Comparison of ENCODE assay signal across 8 cellular contexts in genomic region chr10:6348091-6348862, GRCh38.
A peak's percentile ranks its signal among the peaks of the same experiment; 100 is the strongest.
DNase-seq lines count a peak whose midpoint lies in the region; ATAC-seq and TF ChIP-seq lines count a peak whose summit lies in the region.

No MANE protein-coding gene starts in this region.

- WGBS in prostate gland = 48% methylated on average over 16 of the region's 16 CpGs

- CTCF ChIA-PET in activated CD4-positive, alpha-beta T cell treated with anti-CD3 and anti-CD28 coated beads, Interleukin-2, amount 10 ng/mL, durations not matched to agents 7 days and 5 days (lab: Charles Lee) = interaction anchor here (0.6 to 1.9 kb wide), 14 partner anchors 10 to 500 kb away, joined by 3 to 10 read pairs (median 3); partner anchors contain the start of gene PFKFB3

- peak overlapping the region; percentile 91 to 95 (median 93) for H3K27ac Mint-ChIP-seq in CD14-positive monocyte
- H3K27ac Mint-ChIP-seq in activated CD4-positive, alpha-beta T cell treated with anti-CD3 and anti-CD28 coated beads, Interleukin-2, amount 10 ng/mL, durations not matched to agents 7 days and 5 days = peak overlapping the region; percentile 98
- H3K27ac Mint-ChIP-seq in effector memory CD8-positive, alpha-beta T cell = peak overlapping the region; percentile 95 to 96

- no peaks in the 10 kb centered on the region for H3K4me1 ChIP-seq in prostate gland (replicated peaks)

- H3K4me3 Mint-ChIP-seq in CD14-positive monocyte = peak overlapping the region; percentile 61 to 84
- H3K4me3 Mint-ChIP-seq in activated CD4-positive, alpha-beta T cell treated with anti-CD3 and anti-CD28 coated beads, Interleukin-2, amount 10 ng/mL, durations not matched to agents 7 days and 5 days = peak overlapping the region; percentile 66
- H3K4me3 Mint-ChIP-seq in effector memory CD8-positive, alpha-beta T cell = peak overlapping the region; percentile 76 to 80

- no peaks in the 10 kb centered on the region for H3K36me3 ChIP-seq in prostate gland

- no peaks in the 10 kb centered on the region for H3K9me3 ChIP-seq in prostate gland

- DNase-seq in CD14-positive monocyte (ENCODE audit: low spot score) (peak; percentile 91), KBM-7 (peak; percentile 98), prostate gland (ENCODE audit: low spot score) (peak; percentile 22), NCI-H2029 treated with DMSO at 0.1 percent for 48 hours (lab: John Stamatoyannopoulos, UW) (no peak), NCI-H1417 treated with DMSO at 0.1 percent for 48 hours (lab: John Stamatoyannopoulos, UW) (no peak)
- peak; percentile 92 for DNase-seq in activated CD4-positive, alpha-beta T cell treated with anti-CD3 and anti-CD28 coated beads, Interleukin-2, amount 10 ng/mL, durations not matched to agents 7 days and 5 days
- DNase-seq in effector memory CD8-positive, alpha-beta T cell = peak; percentile 65 to 73 (median 72)

- peaks cover 7 to 9% of the 10 kb centered on the region in 2 donors for H3K36me3 Mint-ChIP-seq in CD14-positive monocyte
- H3K36me3 Mint-ChIP-seq in activated CD4-positive, alpha-beta T cell treated with anti-CD3 and anti-CD28 coated beads, Interleukin-2, amount 10 ng/mL, durations not matched to agents 7 days and 5 days (ENCODE audit: low read depth) = peaks cover 37% of the 10 kb centered on the region
- peaks cover 15% of the 10 kb centered on the region for H3K36me3 Mint-ChIP-seq in effector memory CD8-positive, alpha-beta T cell (ENCODE audit: insufficient read depth)

- peaks cover 0 to 7% (median 1%) of the 10 kb centered on the region in 3 donors for H3K27me3 Mint-ChIP-seq in CD14-positive monocyte (ENCODE audit: low read depth in 3 of 3)
- H3K27me3 Mint-ChIP-seq in activated CD4-positive, alpha-beta T cell treated with anti-CD3 and anti-CD28 coated beads, Interleukin-2, amount 10 ng/mL, durations not matched to agents 7 days and 5 days = no peaks in the 10 kb centered on the region
- H3K27me3 Mint-ChIP-seq in effector memory CD8-positive, alpha-beta T cell = no peaks in the 10 kb centered on the region

- peak; percentile 91 for ATAC-seq in GM21390 (IDR thresholded peaks at IDR 0.05; ENCODE audit: unreplicated experiment)
- ATAC-seq in effector memory CD8-positive, alpha-beta T cell (replicated peaks) = peak; percentile 89

- POLR2A ChIA-PET in activated CD4-positive, alpha-beta T cell treated with anti-CD3 and anti-CD28 coated beads, Interleukin-2, amount 10 ng/mL, durations not matched to agents 7 days and 5 days (lab: Charles Lee) = interaction anchor here (0.7 to 1.0 kb wide), 5 partner anchors 34 to 726 kb away, joined by 3 to 4 read pairs (median 4); no protein-coding TSS in a partner anchor

- no peaks in the 10 kb centered on the region for H3K27me3 ChIP-seq in prostate gland (replicated peaks; ENCODE audit: insufficient read depth)

- intact Hi-C loops in CD14-positive monocyte (cut with micrococcal nuclease) = loop anchor here (1.0 to 10.0 kb wide), 6 partner anchors 47 to 143 kb away; partner anchors contain the start of gene PFKFB3 (in 1 of the 2)
- intact Hi-C loops in prostate gland (cut with DNase I) = no loop called here

- H3K27ac ChIP-seq in prostate gland = no peak overlapping the region

- TF ChIP-seq CTCF in CD14-positive monocyte (IDR thresholded peaks at IDR 0.05) (no peak), prostate gland (IDR thresholded peaks at IDR 0.05) (no peak)

- H3K9me3 Mint-ChIP-seq in CD14-positive monocyte = peaks cover 2 to 9% (median 5%) of the 10 kb centered on the region in 7 donors
- H3K9me3 Mint-ChIP-seq in activated CD4-positive, alpha-beta T cell treated with anti-CD3 and anti-CD28 coated beads, Interleukin-2, amount 10 ng/mL, durations not matched to agents 7 days and 5 days = peaks cover 11% of the 10 kb centered on the region
- no peaks in the 10 kb centered on the region for H3K9me3 Mint-ChIP-seq in effector memory CD8-positive, alpha-beta T cell

- TF ChIP-seq POLR2A in prostate gland (IDR thresholded peaks at IDR 0.05) = no peak

- in situ Hi-C loops in KBM-7 (cut with MboI; ENCODE audit: low pct_unique_long_range_greater_than_20kb, low sequenced_read_pairs) = no loop called here

- H3K4me1 Mint-ChIP-seq in CD14-positive monocyte = peaks cover 41% of the 10 kb centered on the region
- H3K4me1 Mint-ChIP-seq in activated CD4-positive, alpha-beta T cell treated with anti-CD3 and anti-CD28 coated beads, Interleukin-2, amount 10 ng/mL, durations not matched to agents 7 days and 5 days = peaks cover 67% of the 10 kb centered on the region
- peaks cover 25% of the 10 kb centered on the region in 2 donors for H3K4me1 Mint-ChIP-seq in effector memory CD8-positive, alpha-beta T cell (ENCODE audit: low read depth in 2 of 2)

- no peak overlapping the region for H3K4me3 ChIP-seq in prostate gland

Comparison
In these comparisons a context has a peak if more than half of its experiments do, and no peak if none do; other contexts are left out.
1. DNase-seq: peak in CD14-positive monocyte (single experiment), KBM-7 (single experiment), activated CD4-positive, alpha-beta T cell treated with anti-CD3 and anti-CD28 coated beads, Interleukin-2, amount 10 ng/mL, durations not matched to agents 7 days and 5 days (single experiment), effector memory CD8-positive, alpha-beta T cell (3 of 3) and prostate gland (single experiment); none in NCI-H2029 treated with DMSO at 0.1 percent for 48 hours (single experiment) and NCI-H1417 treated with DMSO at 0.1 percent for 48 hours (single experiment).
2. Peak in every context shown above with its lines, with median percentiles within 50 percentile points of each other: H3K27ac Mint-ChIP-seq and H3K4me3 Mint-ChIP-seq.